ENCODE assay signal across 22 cellular contexts in genomic region chr1:100582943-100583342, GRCh38. TPM values are rescaled to one million over a fixed set of nuclear protein-coding genes. Genes with fewer than 3 reads are reported as not detected.
DNase-seq lines count a peak whose midpoint lies in the region; ATAC-seq and TF ChIP-seq lines count a peak whose summit lies in the region.
"Had no signal": no experiment of that assay in that cellular context is flagged by ENCODE, and none has a peak within 500 bp of the region (broad histone marks: within the 10 kb centered on the region; RNA-seq: fewer than 3 reads in every experiment).

No MANE protein-coding gene starts in this region.

- no peak overlapping the region for H3K4me3 Mint-ChIP-seq in activated CD4-positive, alpha-beta memory T cell treated with anti-CD3 and anti-CD28 coated beads, Interleukin-2, amount 10 ng/mL, durations not matched to agents 7 days and 5 days
- no peak overlapping the region for H3K4me3 Mint-ChIP-seq in effector memory CD8-positive, alpha-beta T cell
- H3K4me3 Mint-ChIP-seq: CD4-positive, alpha-beta T cell; IgD-negative memory B cell had no signal

- H3K27me3 ChIP-seq in adipocyte (replicated peaks; ENCODE audit: control insufficient read depth, insufficient read depth, low read length) (no peaks in the 10 kb centered on the region), heart right ventricle (no peaks in the 10 kb centered on the region), neuron (ENCODE audit: insufficient read depth, low read length) (peaks cover 8% of the 10 kb centered on the region), testis (no peaks in the 10 kb centered on the region)
- H3K27me3 ChIP-seq: BLaER1 had no signal

- H3K36me3 Mint-ChIP-seq in activated CD4-positive, alpha-beta memory T cell treated with anti-CD3 and anti-CD28 coated beads, Interleukin-2, amount 10 ng/mL, durations not matched to agents 7 days and 5 days (ENCODE audit: low read depth) = no peaks in the 10 kb centered on the region
- no peaks in the 10 kb centered on the region for H3K36me3 Mint-ChIP-seq in effector memory CD8-positive, alpha-beta T cell (ENCODE audit: insufficient read depth)

- H3K36me3 ChIP-seq in adipocyte (ENCODE audit: control insufficient read depth, insufficient read depth, low read length, severe bottlenecking) = no peaks in the 10 kb centered on the region
- H3K36me3 ChIP-seq in heart right ventricle = no peaks in the 10 kb centered on the region
- H3K36me3 ChIP-seq in neuron (ENCODE audit: insufficient read depth, low read length) = no peaks in the 10 kb centered on the region
- H3K36me3 ChIP-seq in testis (ENCODE audit: low read depth, missing control alignments) = no peaks in the 10 kb centered on the region
- H3K36me3 ChIP-seq: BLaER1 had no signal

- TF ChIP-seq POLR2A in testis (IDR thresholded peaks at IDR 0.05) = no peak

- TF ChIP-seq CTCF in heart right ventricle (IDR thresholded peaks at IDR 0.05) (no peak), testis (IDR thresholded peaks at IDR 0.05) (no peak)

- H3K4me3 ChIP-seq in adipocyte (ENCODE audit: low read length) = no peak overlapping the region
- H3K4me3 ChIP-seq in heart right ventricle = no peak overlapping the region
- no peak overlapping the region for H3K4me3 ChIP-seq in neuron (ENCODE audit: low read length)
- no peak overlapping the region for H3K4me3 ChIP-seq in testis
- H3K4me3 ChIP-seq: BLaER1 had no signal

- no peak for DNase-seq in adipocyte (ENCODE audit: low read depth)
- DNase-seq in heart right ventricle = no peak
- DNase-seq in testis = peak; percentile 25
- DNase-seq in head of caudate nucleus = no peak
- no peak for DNase-seq in activated CD4-positive, alpha-beta memory T cell treated with anti-CD3 and anti-CD28 coated beads, Interleukin-2, amount 10 ng/mL, durations not matched to agents 7 days and 5 days
- no peak for DNase-seq in effector memory CD8-positive, alpha-beta T cell
- DNase-seq: ACHN; CD4-positive, alpha-beta T cell; COR-L47; DMS79; HCEC 1CT; NCI-H1694; NCI-H2081; NCI-H2171; NCI-H345; NCI-H524; NCI-H774; NK-92 treated with Interleukin-12 subunit alpha and Interleukin-12 subunit beta, amount 100 ng/mL, for 24 hours had no signal

- peak overlapping the region; percentile 4 for H2AFZ ChIP-seq in neuron (ENCODE audit: low read depth, low read length)

- H3K27ac ChIP-seq in heart right ventricle (peak overlapping the region in 2 of 10 donors; percentile 13 to 28), testis (peak overlapping the region; percentile 1 to 25)
- H3K27ac ChIP-seq: BLaER1, RWPE1 had no signal

- intact Hi-C loops in heart right ventricle (cut with DNase I) (loop anchor here in 2 of 10 donors (5.0 to 10.0 kb wide), 2 partner anchors 118 to 121 kb away; no protein-coding TSS in a partner anchor), testis (cut with DNase I; ENCODE audit: low total_unique reads) (no loop called here), head of caudate nucleus (cut with DNase I) (no loop called here)

- H3K4me1 ChIP-seq in adipocyte (ENCODE audit: control insufficient read depth, insufficient read depth, low read length) (peaks cover 54% of the 10 kb centered on the region), heart right ventricle (peaks cover 0 to 30% (median 19%) of the 10 kb centered on the region in 9 donors), neuron (ENCODE audit: insufficient read depth, low read length) (no peaks in the 10 kb centered on the region), testis (peaks cover 5% of the 10 kb centered on the region)
- H3K4me1 ChIP-seq: BLaER1 had no signal

- H3K9me3 ChIP-seq in adipocyte (ENCODE audit: control insufficient read depth, low read length) (no peaks in the 10 kb centered on the region), heart right ventricle (peaks cover 0 to 8% (median 0%) of the 10 kb centered on the region in 11 donors), neuron (ENCODE audit: low read length) (no peaks in the 10 kb centered on the region), testis (no peaks in the 10 kb centered on the region)

- CTCF ChIA-PET in activated CD4-positive, alpha-beta memory T cell treated with anti-CD3 and anti-CD28 coated beads, Interleukin-2, amount 10 ng/mL, durations not matched to agents 7 days and 5 days (lab: Charles Lee) = no interaction called here

- no peaks in the 10 kb centered on the region for H3K9me3 Mint-ChIP-seq in activated CD4-positive, alpha-beta memory T cell treated with anti-CD3 and anti-CD28 coated beads, Interleukin-2, amount 10 ng/mL, durations not matched to agents 7 days and 5 days
- H3K9me3 Mint-ChIP-seq in effector memory CD8-positive, alpha-beta T cell = peaks cover 0 to 2% of the 10 kb centered on the region in 2 donors
- H3K9me3 Mint-ChIP-seq: CD4-positive, alpha-beta T cell had no signal

- H3K9ac ChIP-seq in adipocyte (ENCODE audit: low read length) = peak overlapping the region; percentile 13
- H3K9ac ChIP-seq: BLaER1 had no signal

- peaks cover 5% of the 10 kb centered on the region for H3K4me1 Mint-ChIP-seq in activated CD4-positive, alpha-beta memory T cell treated with anti-CD3 and anti-CD28 coated beads, Interleukin-2, amount 10 ng/mL, durations not matched to agents 7 days and 5 days
- peaks cover 3 to 13% of the 10 kb centered on the region in 2 donors for H3K4me1 Mint-ChIP-seq in effector memory CD8-positive, alpha-beta T cell (ENCODE audit: low read depth in 2 of 2)

- H3K27ac Mint-ChIP-seq in activated CD4-positive, alpha-beta memory T cell treated with anti-CD3 and anti-CD28 coated beads, Interleukin-2, amount 10 ng/mL, durations not matched to agents 7 days and 5 days = no peak overlapping the region
- no peak overlapping the region for H3K27ac Mint-ChIP-seq in effector memory CD8-positive, alpha-beta T cell
- H3K27ac Mint-ChIP-seq: CD4-positive, alpha-beta T cell had no signal

- H3K27me3 Mint-ChIP-seq in activated CD4-positive, alpha-beta memory T cell treated with anti-CD3 and anti-CD28 coated beads, Interleukin-2, amount 10 ng/mL, durations not matched to agents 7 days and 5 days = peaks cover 4% of the 10 kb centered on the region
- no peaks in the 10 kb centered on the region for H3K27me3 Mint-ChIP-seq in effector memory CD8-positive, alpha-beta T cell
- H3K27me3 Mint-ChIP-seq: CD4-positive, alpha-beta T cell had no signal

- 31 to 41% methylated on average over 2 of the region's 2 CpGs for whole genome bisulfite sequencing in heart right ventricle, 2 donors
- 38 to 47% methylated on average over 2 of the region's 2 CpGs for WGBS in testis, 2 donors

- POLR2A ChIA-PET in activated CD4-positive, alpha-beta memory T cell treated with anti-CD3 and anti-CD28 coated beads, Interleukin-2, amount 10 ng/mL, durations not matched to agents 7 days and 5 days (lab: Charles Lee) = no interaction called here

- ATAC-seq in heart right ventricle = peak in 7 of 8 donors; percentile 43 to 94 (median 62)
- ATAC-seq in effector memory CD8-positive, alpha-beta T cell (replicated peaks) = no peak

RNA-seq across cellular contexts. Expression of gene GPR88, which starts 45.0 kb away (rescaled TPM):
- total RNA-seq in heart right ventricle (under 1 TPM in 4 of 10 donors, not detected in 6; 0.08 to 0.16 (median 0.12) TPM), testis (under 1 TPM; 0.24 to 0.50 TPM)
- polyA plus RNA-seq in heart right ventricle (under 1 TPM; 0.06 to 0.22 TPM), testis (ENCODE audit: insufficient read depth, low read depth, low replicate concordance) (not detected)
- total RNA-seq in activated CD4-positive, alpha-beta memory T cell treated with anti-CD3 and anti-CD28 coated beads, Interleukin-2, amount 10 ng/mL, durations not matched to agents 7 days and 5 days = not detected
- total RNA-seq: CD4-positive, alpha-beta T cell had no signal
- polyA plus RNA-seq: IgD-negative memory B cell had no signal
